In genomic region chr13:77430377-77430951, GRCh38 we compare ENCODE assay signal across 15 cellular contexts.
DNase-seq lines count a peak whose midpoint lies in the region; ATAC-seq and TF ChIP-seq lines count a peak whose summit lies in the region.
"Had no signal": no experiment of that assay in that cellular context is flagged by ENCODE, and none has a peak within 500 bp of the region (broad histone marks: within the 10 kb centered on the region; RNA-seq: fewer than 3 reads in every experiment).

No MANE protein-coding gene starts in this region.

- no peak overlapping the region for H3K4me3 ChIP-seq in trophoblast cell (ENCODE audit: low read depth, low read length)
- H3K4me3 ChIP-seq in spleen, result no peak overlapping the region

- no peaks in the 10 kb centered on the region for H3K27me3 ChIP-seq in trophoblast cell (ENCODE audit: insufficient read depth, low read length)
- H3K27me3 ChIP-seq in spleen (replicated peaks in 1 of 7), result no peaks in the 10 kb centered on the region

- H3K79me1 ChIP-seq in trophoblast cell (ENCODE audit: low read length), result no peaks in the 10 kb centered on the region

- H4K8ac ChIP-seq in trophoblast cell (ENCODE audit: low read depth, low read length), result no peak overlapping the region

- H3K4me3 Mint-ChIP-seq in activated CD4-positive, alpha-beta T cell treated with anti-CD3 and anti-CD28 coated beads, Interleukin-2, amount 10 ng/mL, durations not matched to agents 7 days and 5 days, result no peak overlapping the region
- H3K4me3 Mint-ChIP-seq: brain, type B pancreatic cell had no signal

- peaks cover 4% of the 10 kb centered on the region for H3K27me3 Mint-ChIP-seq in activated CD4-positive, alpha-beta T cell treated with anti-CD3 and anti-CD28 coated beads, Interleukin-2, amount 10 ng/mL, durations not matched to agents 7 days and 5 days
- H3K27me3 Mint-ChIP-seq: brain, naive B cell, type B pancreatic cell had no signal

- no peak overlapping the region for H2BK120ac ChIP-seq in trophoblast cell (ENCODE audit: insufficient read depth, low read length, poor library complexity)

- H3K27ac Mint-ChIP-seq in activated CD4-positive, alpha-beta T cell treated with anti-CD3 and anti-CD28 coated beads, Interleukin-2, amount 10 ng/mL, durations not matched to agents 7 days and 5 days, result no peak overlapping the region
- H3K27ac Mint-ChIP-seq: brain, type B pancreatic cell had no signal

- H3K27ac ChIP-seq in trophoblast cell (ENCODE audit: low read depth, low read length) (no peak overlapping the region), spleen (no peak overlapping the region)

- intact Hi-C loops in spleen (cut with DNase I; ENCODE audit: low total_unique reads), result no loop called here

- H3K4me1 ChIP-seq in trophoblast cell (ENCODE audit: control insufficient read depth in 1 of 2, insufficient read depth in 2 of 2, low read length in 2 of 2) (no peaks in the 10 kb centered on the region), spleen (peaks cover 0 to 4% (median 0%) of the 10 kb centered on the region in 6 donors)

- no peak overlapping the region for H3K14ac ChIP-seq in trophoblast cell (ENCODE audit: low read length)

- no peak overlapping the region for H3K23ac ChIP-seq in trophoblast cell (ENCODE audit: low read length)

- TF ChIP-seq POLR2A in spleen (IDR thresholded peaks at IDR 0.05), result no peak

- ATAC-seq in GM18499 (IDR thresholded peaks at IDR 0.05; ENCODE audit: insufficient read depth, unreplicated experiment) (peak; percentile 38), GM19467 (IDR thresholded peaks at IDR 0.05; ENCODE audit: unreplicated experiment) (peak; percentile 38), HG02884 (IDR thresholded peaks at IDR 0.05; ENCODE audit: unreplicated experiment) (peak; percentile 42), HG03558 (IDR thresholded peaks at IDR 0.05; ENCODE audit: extremely low read depth, unreplicated experiment) (peak; percentile 27)

- H3K18ac ChIP-seq in trophoblast cell (ENCODE audit: low read length), result no peak overlapping the region

- no peak overlapping the region for H2BK5ac ChIP-seq in trophoblast cell (ENCODE audit: low read depth, low read length, poor library complexity)

- CTCF ChIA-PET in activated CD4-positive, alpha-beta T cell treated with anti-CD3 and anti-CD28 coated beads, Interleukin-2, amount 10 ng/mL, durations not matched to agents 7 days and 5 days (lab: Charles Lee), result interaction anchor here (0.8 kb wide), 1 partner anchor 87 kb away, joined by 3 read pairs; no protein-coding TSS in a partner anchor

- peaks cover 4% of the 10 kb centered on the region for H3K9me3 Mint-ChIP-seq in activated CD4-positive, alpha-beta T cell treated with anti-CD3 and anti-CD28 coated beads, Interleukin-2, amount 10 ng/mL, durations not matched to agents 7 days and 5 days
- H3K9me3 Mint-ChIP-seq: naive B cell, type B pancreatic cell had no signal

- no peak overlapping the region for H2AK5ac ChIP-seq in trophoblast cell (ENCODE audit: low read length)

- no peak overlapping the region for H3K4me2 ChIP-seq in trophoblast cell (ENCODE audit: low read length)

- H3K4ac ChIP-seq in trophoblast cell (ENCODE audit: low read depth, low read length), result no peak overlapping the region

- no peak overlapping the region for H4K12ac ChIP-seq in trophoblast cell (ENCODE audit: low read depth, low read length)

- H3K4me1 Mint-ChIP-seq in activated CD4-positive, alpha-beta T cell treated with anti-CD3 and anti-CD28 coated beads, Interleukin-2, amount 10 ng/mL, durations not matched to agents 7 days and 5 days, result no peaks in the 10 kb centered on the region
- H3K4me1 Mint-ChIP-seq: brain had no signal

- WGBS in trophoblast cell (ENCODE audit: extremely low coverage, insufficient coverage, insufficient read length), result no CpG with 5 or more reads among the region's 2 CpGs
- 76 to 91% (median 88%) methylated on average over 2 of the region's 2 CpGs for WGBS in spleen, 5 donors

- POLR2A ChIA-PET in activated CD4-positive, alpha-beta T cell treated with anti-CD3 and anti-CD28 coated beads, Interleukin-2, amount 10 ng/mL, durations not matched to agents 7 days and 5 days (lab: Charles Lee), result no interaction called here

- H4K91ac ChIP-seq in trophoblast cell (ENCODE audit: low read depth, low read length), result no peak overlapping the region

- DNase-seq in trophoblast cell (no peak), spleen (no peak), NCI-H146 treated with DMSO at 0.1 percent for 48 hours (lab: John Stamatoyannopoulos, UW; ENCODE audit: unreplicated experiment) (no peak)
- no peak for DNase-seq in activated CD4-positive, alpha-beta T cell treated with anti-CD3 and anti-CD28 coated beads, Interleukin-2, amount 10 ng/mL, durations not matched to agents 7 days and 5 days
- DNase-seq: DMS79 treated with DMSO at 0.1 percent for 48 hours; effector CD8-positive, alpha-beta T cell; naive B cell; NCI-H1092; NCI-H82 had no signal

- H3K36me3 ChIP-seq in trophoblast cell (ENCODE audit: control insufficient read depth in 1 of 2, insufficient read depth in 2 of 2, low read length in 2 of 2) (no peaks in the 10 kb centered on the region), spleen (no peaks in the 10 kb centered on the region)

- H3K79me2 ChIP-seq in trophoblast cell (ENCODE audit: control insufficient read depth, insufficient read depth, low read length, poor library complexity), result no peaks in the 10 kb centered on the region

- no peak overlapping the region for H2AFZ ChIP-seq in trophoblast cell (ENCODE audit: insufficient read depth, low read length, poor library complexity)

- no peaks in the 10 kb centered on the region for H3K36me3 Mint-ChIP-seq in activated CD4-positive, alpha-beta T cell treated with anti-CD3 and anti-CD28 coated beads, Interleukin-2, amount 10 ng/mL, durations not matched to agents 7 days and 5 days (ENCODE audit: low read depth)
- H3K36me3 Mint-ChIP-seq: brain, type B pancreatic cell had no signal

- no peak overlapping the region for H3K9ac ChIP-seq in trophoblast cell (ENCODE audit: low read length)

- no peak overlapping the region for H2BK12ac ChIP-seq in trophoblast cell (ENCODE audit: low read length)

- no peaks in the 10 kb centered on the region for H3K9me3 ChIP-seq in trophoblast cell (ENCODE audit: insufficient read depth, low read depth, low read length)
- H3K9me3 ChIP-seq in spleen, result no peaks in the 10 kb centered on the region

- TF ChIP-seq CTCF in spleen (IDR thresholded peaks at IDR 0.05 in 8 of 11, conservative IDR thresholded peaks at IDR 0.05 in 3 of 11), result no peak
